In genomic region chr10:71863203-71863602, GRCh38 we compare ENCODE assay signal across 32 cellular contexts. TPM values are rescaled to one million over a fixed set of nuclear protein-coding genes. Genes with fewer than 3 reads are reported as not detected.
DNase-seq lines count a peak whose midpoint lies in the region; ATAC-seq, FAIRE-seq and TF ChIP-seq lines count a peak whose summit lies in the region.
"Had no signal": no experiment of that assay in that cellular context is flagged by ENCODE, and none has a peak within 500 bp of the region (broad histone marks: within the 10 kb centered on the region; RNA-seq: fewer than 3 reads in every experiment).

No MANE protein-coding gene starts in this region.

- no peaks in the 10 kb centered on the region for H3K27me3 ChIP-seq in gastrocnemius medialis
- H3K27me3 ChIP-seq in body of pancreas = no peaks in the 10 kb centered on the region
- H3K27me3 ChIP-seq: cardiac muscle cell, foreskin keratinocyte, neutrophil, thyroid gland had no signal

- FAIRE-seq in RCC 7860 (lab: Jason Lieb, UNC) (no peak), GM12892 (lab: Jason Lieb, UNC) (no peak)

- ATAC-seq in gastrocnemius medialis (no peak), body of pancreas (no peak)
- ATAC-seq: activated CD8-positive, alpha-beta memory T cell treated with anti-CD3 and anti-CD28 coated beads, Interleukin-2, amount 10 ng/mL, durations not matched to agents 7 days and 5 days; foreskin keratinocyte; left colon; PC-3; stimulated activated naive CD8-positive, alpha-beta T cell treated with anti-CD3 and anti-CD28 coated beads, Interleukin-15, amount 100 ng/mL, for 72 hours had no signal

- H3K36me3 ChIP-seq in gastrocnemius medialis (no peaks in the 10 kb centered on the region), body of pancreas (replicated peaks in 1 of 2; ENCODE audit: insufficient read depth in 1 of 2, low read depth in 2 of 2) (no peaks in the 10 kb centered on the region)
- H3K36me3 ChIP-seq: cardiac muscle cell, neutrophil, prostate gland, thyroid gland had no signal

- H3K27ac ChIP-seq in gastrocnemius medialis (peak overlapping the region; percentile 89 to 99 (median 97)), body of pancreas (no peak overlapping the region)
- H3K27ac ChIP-seq: cardiac muscle cell, foreskin keratinocyte, neutrophil, thyroid gland had no signal

- TF ChIP-seq POLR2A in gastrocnemius medialis (IDR thresholded peaks at IDR 0.05) (no peak), body of pancreas (IDR thresholded peaks at IDR 0.05) (no peak), GM12892 (IDR thresholded peaks at IDR 0.05; ENCODE audit: low read depth, low read length) (no peak)

- in situ Hi-C loops in Caki2 (cut with HindIII; ENCODE audit: low pct_unique_long_range_greater_than_20kb, low sequenced_read_pairs) = no loop called here
- in situ Hi-C loops in gastrocnemius medialis (cut with MboI; ENCODE audit: low sequenced_read_pairs in 4 of 4) = loop anchor here in 1 of 4 donors (25.0 kb wide), 1 partner anchor 374 kb away; no protein-coding TSS in a partner anchor

- intact Hi-C loops in gastrocnemius medialis (cut with DNase I; ENCODE audit: low total_unique reads) (loop anchor here (10.0 kb wide), 3 partner anchors 352 to 1728 kb away; partner anchors contain the start of genes AIFM2, ANAPC16 and ASCC1), body of pancreas (cut with DNase I) (no loop called here)

- H3K4me3 ChIP-seq in fibroblast of villous mesenchyme (ENCODE audit: low read depth, low read length) (no peak overlapping the region), gastrocnemius medialis (no peak overlapping the region), body of pancreas (no peak overlapping the region)
- H3K4me3 ChIP-seq: cardiac muscle cell, prostate gland, thyroid gland had no signal

- no peaks in the 10 kb centered on the region for H3K9me3 ChIP-seq in gastrocnemius medialis
- H3K9me3 ChIP-seq in body of pancreas = no peaks in the 10 kb centered on the region
- H3K9me3 ChIP-seq: neutrophil, prostate gland, thyroid gland had no signal

- TF ChIP-seq CTCF in fibroblast of villous mesenchyme (IDR thresholded peaks at IDR 0.05; ENCODE audit: insufficient read depth, low read depth, low read length) (no peak), gastrocnemius medialis (IDR thresholded peaks at IDR 0.05 in 4 of 5, conservative IDR thresholded peaks at IDR 0.05 in 1 of 5) (no peak), body of pancreas (IDR thresholded peaks at IDR 0.05) (no peak)

- 91% methylated on average over 4 to 6 of the region's 6 CpGs for WGBS in body of pancreas, 2 donors

- H3K4me1 ChIP-seq in gastrocnemius medialis (peaks cover 24 to 33% of the 10 kb centered on the region in 2 donors), body of pancreas (peaks cover 20% of the 10 kb centered on the region)

- peak; percentile 32 for DNase-seq in Caki2 (ENCODE audit: low read depth)
- DNase-seq in RCC 7860 (ENCODE audit: low spot score) = peak; percentile 44
- peak; percentile 16 for DNase-seq in fibroblast of villous mesenchyme (ENCODE audit: low read depth)
- no peak for DNase-seq in gastrocnemius medialis
- DNase-seq in body of pancreas = no peak
- no peak for DNase-seq in stimulated activated CD4-positive, alpha-beta T cell treated with anti-CD3 and anti-CD28 coated beads, Interleukin-1b, Interleukin-23, amount 100 ng/mL, for 48 hours
- no peak for DNase-seq in HuH-7.5 (ENCODE audit: low spot score)
- DNase-seq in GM12892 (ENCODE audit: insufficient read length) = no peak
- DNase-seq: ACHN; activated CD4-positive, alpha-beta T cell treated with anti-CD3 and anti-CD28 coated beads, Interleukin-2, amount 50 U/mL, for 1 hour; activated CD8-positive, alpha-beta memory T cell treated with anti-CD3 and anti-CD28 coated beads, Interleukin-2, amount 10 ng/mL, durations not matched to agents 7 days and 5 days; activated naive CD4-positive, alpha-beta T cell treated with Interleukin-2 at 50 U/mL for 16 hours; activated T-cell treated with anti-CD3 and anti-CD28 coated beads, Interleukin-2, amount 50 U/mL, for 48 hours; amniotic stem cell; COR-L47; DMS79 treated with DMSO at 0.1 percent for 48 hours; HFFc6; Karpas-422; left colon; NCI-H146; NCI-H524; NK-92 treated with Interleukin-12 subunit alpha and Interleukin-12 subunit beta, amount 100 ng/mL, for 24 hours; PC-3; Right ventricle myocardium superior; stimulated activated CD8-positive, alpha-beta memory T cell treated with anti-CD3 and anti-CD28 coated beads, Interleukin-4, amount 100 ng/mL, for 48 hours; stimulated activated naive CD8-positive, alpha-beta T cell treated with anti-CD3 and anti-CD28 coated beads, Interleukin-15, amount 100 ng/mL, for 72 hours; T-helper 9 cell; thyroid gland had no signal

RNA-seq across cellular contexts. Expression of gene PSAP, which starts 12.2 kb away (rescaled TPM):
- total RNA-seq in Caki2 (2014; rRNA removed; shearing (Covaris generic); ENCODE audit: low replicate concordance) = 1,521 and 1,603 TPM in 2 replicates
- 521 and 543 TPM in 2 replicates for total RNA-seq in fibroblast of villous mesenchyme
- 1,000 to 10,000 TPM in 3 of 4 donors, 100 to 1,000 TPM in 1; 833 to 1,730 (median 1,179) TPM for total RNA-seq in gastrocnemius medialis
- 100 to 1,000 TPM; 488 to 516 TPM for total RNA-seq in body of pancreas
- polyA plus RNA-seq in GM12892 (2012; ENCODE audit: missing spikeins) = 150 TPM

Comparison
In these comparisons a context has a peak if more than half of its experiments do, and no peak if none do; other contexts are left out.
1. DNase-seq: peak in Caki2 (single experiment), RCC 7860 (single experiment) and fibroblast of villous mesenchyme (single experiment); none in gastrocnemius medialis (0 of 2), body of pancreas (0 of 4), stimulated activated CD4-positive, alpha-beta T cell treated with anti-CD3 and anti-CD28 coated beads, Interleukin-1b, Interleukin-23, amount 100 ng/mL, for 48 hours (single experiment), HuH-7.5 (single experiment) and GM12892 (single experiment).
2. H3K27ac ChIP-seq: peak in gastrocnemius medialis (4 of 4); none in body of pancreas (0 of 4).